Comparison of ENCODE assay signal across 8 cellular contexts in the genomic region with DNA sequence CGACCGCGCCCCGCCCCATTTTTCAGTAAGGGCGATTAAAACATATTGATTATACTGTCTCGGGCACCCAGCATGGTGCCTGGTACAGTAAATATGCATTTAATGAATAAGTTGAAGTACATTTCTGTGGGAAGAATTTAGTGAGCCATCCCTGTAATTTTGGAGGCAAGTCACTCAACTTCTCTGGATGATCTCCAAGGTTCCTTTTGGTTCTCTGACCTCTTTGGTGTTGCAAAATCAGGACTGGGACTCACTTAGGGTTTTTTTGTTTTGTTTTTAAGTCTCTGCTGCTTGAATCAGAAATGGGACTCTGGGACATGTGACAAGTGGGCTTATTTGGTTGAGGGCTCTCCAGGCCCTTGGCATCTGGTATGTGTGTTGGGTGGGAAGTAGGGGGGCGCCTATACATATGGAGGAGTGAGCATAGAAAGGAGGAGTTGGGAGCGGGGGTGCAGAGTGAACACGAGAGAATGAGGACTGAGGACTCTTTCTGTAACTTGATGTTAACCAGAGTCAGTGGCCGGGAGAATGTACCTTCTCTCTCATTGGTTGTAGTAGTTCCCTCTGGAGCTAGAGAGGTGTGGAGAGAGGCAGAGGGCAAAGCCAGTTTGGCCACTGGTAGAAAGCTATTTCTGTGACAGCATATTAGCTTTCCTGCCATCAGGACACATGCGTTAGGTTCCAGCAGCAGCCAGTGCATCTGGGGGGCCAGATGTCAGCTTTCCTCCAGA. TPM values are rescaled to one million over a fixed set of nuclear protein-coding genes. Genes with fewer than 3 reads are reported as not detected.
A peak's percentile ranks its signal among the peaks of the same experiment; 100 is the strongest.
DNase-seq lines count a peak whose midpoint lies in the region; ATAC-seq and TF ChIP-seq lines count a peak whose summit lies in the region.

No MANE protein-coding gene starts in this region.

- CTCF ChIA-PET in activated CD4-positive, alpha-beta T cell treated with anti-CD3 and anti-CD28 coated beads, Interleukin-2, amount 10 ng/mL, durations not matched to agents 7 days and 5 days (lab: Charles Lee): interaction anchor here (1.2 to 1.7 kb wide), 4 partner anchors 8 to 133 kb away, joined by 3 to 5 read pairs (median 4); no protein-coding TSS in a partner anchor

- peaks cover 15% of the 10 kb centered on the region for H3K27me3 Mint-ChIP-seq in activated CD4-positive, alpha-beta T cell treated with anti-CD3 and anti-CD28 coated beads, Interleukin-2, amount 10 ng/mL, durations not matched to agents 7 days and 5 days
- peaks cover 12% of the 10 kb centered on the region for H3K27me3 Mint-ChIP-seq in activated naive CD8-positive, alpha-beta T cell treated with anti-CD3 and anti-CD28 coated beads, Interleukin-2, amount 50 U/mL, for 24 hours

- peaks cover 44% of the 10 kb centered on the region for H3K4me1 Mint-ChIP-seq in activated CD4-positive, alpha-beta T cell treated with anti-CD3 and anti-CD28 coated beads, Interleukin-2, amount 10 ng/mL, durations not matched to agents 7 days and 5 days
- peaks cover 28% of the 10 kb centered on the region for H3K4me1 Mint-ChIP-seq in activated naive CD8-positive, alpha-beta T cell treated with anti-CD3 and anti-CD28 coated beads, Interleukin-2, amount 50 U/mL, for 24 hours

- H3K27ac Mint-ChIP-seq in activated CD4-positive, alpha-beta T cell treated with anti-CD3 and anti-CD28 coated beads, Interleukin-2, amount 10 ng/mL, durations not matched to agents 7 days and 5 days: no peak overlapping the region
- H3K27ac Mint-ChIP-seq in activated naive CD8-positive, alpha-beta T cell treated with anti-CD3 and anti-CD28 coated beads, Interleukin-2, amount 50 U/mL, for 24 hours: no peak overlapping the region

- no peaks in the 10 kb centered on the region for H3K36me3 Mint-ChIP-seq in activated CD4-positive, alpha-beta T cell treated with anti-CD3 and anti-CD28 coated beads, Interleukin-2, amount 10 ng/mL, durations not matched to agents 7 days and 5 days (ENCODE audit: low read depth)
- H3K36me3 Mint-ChIP-seq in activated naive CD8-positive, alpha-beta T cell treated with anti-CD3 and anti-CD28 coated beads, Interleukin-2, amount 50 U/mL, for 24 hours (ENCODE audit: low read depth): no peaks in the 10 kb centered on the region

- POLR2A ChIA-PET in activated CD4-positive, alpha-beta T cell treated with anti-CD3 and anti-CD28 coated beads, Interleukin-2, amount 10 ng/mL, durations not matched to agents 7 days and 5 days (lab: Charles Lee): no interaction called here

- peak overlapping the region; percentile 63 to 89 (median 74) for H3K4me3 ChIP-seq in tibial nerve

- no peak for DNase-seq in activated CD4-positive, alpha-beta T cell treated with anti-CD3 and anti-CD28 coated beads, Interleukin-2, amount 10 ng/mL, durations not matched to agents 7 days and 5 days
- DNase-seq in activated CD4-positive, alpha-beta T cell treated with anti-CD3 and anti-CD28 coated beads for 48 hours: no peak
- DNase-seq in activated naive CD8-positive, alpha-beta T cell treated with anti-CD3 and anti-CD28 coated beads, Interleukin-2, amount 50 U/mL, for 24 hours: no peak
- peak; percentile 66 for DNase-seq in islet precursor cell
- peak in 1 of 2 donors; percentile 48 for DNase-seq in tibial nerve (ENCODE audit: low spot score in 2 of 2)
- DNase-seq in NCI-H1092 treated with DMSO at 0.1 percent for 48 hours (lab: John Stamatoyannopoulos, UW): no peak
- DNase-seq in iPS-NIHi11 (ENCODE audit: low spot score): no peak

- peak in 1 of 2 donors; percentile 71 for TF ChIP-seq EP300 in tibial nerve (IDR thresholded peaks at IDR 0.05)

- peaks cover 0 to 46% (median 7%) of the 10 kb centered on the region in 4 donors for H3K4me1 ChIP-seq in tibial nerve

- peak overlapping the region; percentile 90 for H3K4me3 Mint-ChIP-seq in activated CD4-positive, alpha-beta T cell treated with anti-CD3 and anti-CD28 coated beads, Interleukin-2, amount 10 ng/mL, durations not matched to agents 7 days and 5 days
- H3K4me3 Mint-ChIP-seq in activated naive CD8-positive, alpha-beta T cell treated with anti-CD3 and anti-CD28 coated beads, Interleukin-2, amount 50 U/mL, for 24 hours: peak overlapping the region; percentile 86

- no peaks in the 10 kb centered on the region for H3K27me3 ChIP-seq in tibial nerve

- H3K9me3 ChIP-seq in tibial nerve: no peaks in the 10 kb centered on the region

- H3K27ac ChIP-seq in tibial nerve: peak overlapping the region; percentile 90 to 97 (median 94)

- TF ChIP-seq POLR2A in tibial nerve (IDR thresholded peaks at IDR 0.05): no peak

- no peaks in the 10 kb centered on the region for H3K36me3 ChIP-seq in tibial nerve

- no peaks in the 10 kb centered on the region for H3K9me3 Mint-ChIP-seq in activated CD4-positive, alpha-beta T cell treated with anti-CD3 and anti-CD28 coated beads, Interleukin-2, amount 10 ng/mL, durations not matched to agents 7 days and 5 days
- H3K9me3 Mint-ChIP-seq in activated naive CD8-positive, alpha-beta T cell treated with anti-CD3 and anti-CD28 coated beads, Interleukin-2, amount 50 U/mL, for 24 hours: no peaks in the 10 kb centered on the region

- TF ChIP-seq CTCF in tibial nerve (IDR thresholded peaks at IDR 0.05): peak in 1 of 5 experiments; percentile 16

- 25 to 42% methylated on average over 11 of the region's 11 CpGs for WGBS in tibial nerve, 2 donors

- no peak for ATAC-seq in activated naive CD8-positive, alpha-beta T cell treated with anti-CD3 and anti-CD28 coated beads, Interleukin-2, amount 50 U/mL, for 24 hours
- ATAC-seq in HG03354 (IDR thresholded peaks at IDR 0.05; ENCODE audit: poor library complexity, severe bottlenecking, unreplicated experiment): no peak

RNA-seq across cellular contexts. Expression of gene ARHGAP10, which starts 1.9 kb away (rescaled TPM):
- total RNA-seq in activated CD4-positive, alpha-beta T cell treated with anti-CD3 and anti-CD28 coated beads, Interleukin-2, amount 10 ng/mL, durations not matched to agents 7 days and 5 days: 10 to 100 TPM in 1 of 2 experiments, 1 to 10 TPM in 1; 9.4 to 10.7 TPM
- 100 to 1,000 TPM; 131 to 217 (median 206) TPM for total RNA-seq in tibial nerve

RNA-seq across cellular contexts. Expression of gene PRMT9, which starts 49.8 kb away (rescaled TPM):
- 10 to 100 TPM; 11.5 to 12.0 TPM for total RNA-seq in activated CD4-positive, alpha-beta T cell treated with anti-CD3 and anti-CD28 coated beads, Interleukin-2, amount 10 ng/mL, durations not matched to agents 7 days and 5 days
- 10 to 100 TPM in 1 of 4 donors, 1 to 10 TPM in 3; 5.9 to 11.1 (median 6.9) TPM for total RNA-seq in tibial nerve

Comparison
In these comparisons a context has a peak if more than half of its experiments do, and no peak if none do; other contexts are left out.
1. RNA of gene ARHGAP10, which starts 1.9 kb away (total RNA-seq): 131 to 217 TPM in tibial nerve; 9.4 to 10.7 TPM in activated CD4-positive, alpha-beta T cell treated with anti-CD3 and anti-CD28 coated beads, Interleukin-2, amount 10 ng/mL, durations not matched to agents 7 days and 5 days; every median in the first group is over 10 times any median in the second.